16 cellular contexts compared by ENCODE assay signal in the genomic region with DNA sequence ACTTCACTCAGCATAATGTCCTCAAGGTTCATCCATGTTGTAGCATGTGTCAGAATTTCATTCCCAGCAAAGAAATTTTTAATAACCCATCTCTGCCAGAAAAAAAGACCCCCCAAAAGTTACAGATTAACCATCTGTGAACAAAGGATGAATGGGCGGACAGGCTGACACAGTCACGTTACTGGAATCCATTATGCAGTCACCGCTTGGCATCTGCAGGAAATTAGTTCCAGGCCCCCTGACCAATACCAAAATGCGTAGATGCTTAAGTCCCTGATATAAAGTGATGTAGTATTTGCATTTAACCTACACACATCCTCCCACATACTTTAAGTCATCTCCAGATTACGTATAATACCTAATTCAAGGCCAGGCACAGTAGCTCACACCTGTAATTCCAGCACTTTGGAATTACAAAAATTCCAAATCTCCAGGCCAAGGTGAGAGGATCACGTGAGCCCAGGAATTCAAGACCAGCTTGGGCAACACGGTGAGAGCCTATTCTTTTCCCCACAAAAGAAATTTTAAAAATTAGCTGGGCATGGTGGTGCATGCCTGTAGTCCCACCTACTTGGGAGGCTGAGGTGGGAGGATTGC. TPM values are rescaled to one million over a fixed set of nuclear protein-coding genes. Genes with fewer than 3 reads are reported as not detected.
DNase-seq lines count a peak whose midpoint lies in the region; ATAC-seq and TF ChIP-seq lines count a peak whose summit lies in the region.
"Had no signal": no experiment of that assay in that cellular context is flagged by ENCODE, and none has a peak within 500 bp of the region (broad histone marks: within the 10 kb centered on the region; RNA-seq: fewer than 3 reads in every experiment).

No MANE protein-coding gene starts in this region.

- no peak overlapping the region for H3K4ac ChIP-seq in trophoblast cell (ENCODE audit: low read depth, low read length)

- H3K4me1 Mint-ChIP-seq in T-helper 1 cell treated with Interleukin-12 subunit alpha and Interleukin-12 subunit beta and Interleukin-4 antibody, amounts not matched to agents 30 μg/mL and 1 μg/mL, for 36 hours (ENCODE audit: low read depth) = peaks cover 12% of the 10 kb centered on the region

- H3K14ac ChIP-seq in trophoblast cell (ENCODE audit: low read length) = no peak overlapping the region

- TF ChIP-seq RAD21 in SK-N-SH (IDR thresholded peaks at IDR 0.05; ENCODE audit: low read length) = no peak

- H3K23ac ChIP-seq in trophoblast cell (ENCODE audit: low read length) = no peak overlapping the region

- no peak overlapping the region for H4K8ac ChIP-seq in trophoblast cell (ENCODE audit: low read depth, low read length)

- no peak overlapping the region for H2AK5ac ChIP-seq in trophoblast cell (ENCODE audit: low read length)

- peak overlapping the region; percentile 8 for H3K27ac Mint-ChIP-seq in T-helper 1 cell treated with Interleukin-12 subunit alpha and Interleukin-12 subunit beta and Interleukin-4 antibody, amounts not matched to agents 30 μg/mL and 1 μg/mL, for 36 hours
- H3K27ac Mint-ChIP-seq: activated B cell treated with CpG ODN at 0.5 μM for 24 hours; activated naive CD4-positive, alpha-beta T cell treated with anti-CD3 and anti-CD28 coated beads, Interleukin-2, amount 10 ng/mL, durations not matched to agents 7 days and 5 days; T-cell had no signal

- H3K9me3 Mint-ChIP-seq in T-helper 1 cell treated with Interleukin-12 subunit alpha and Interleukin-12 subunit beta and Interleukin-4 antibody, amounts not matched to agents 30 μg/mL and 1 μg/mL, for 36 hours = no peaks in the 10 kb centered on the region
- H3K9me3 Mint-ChIP-seq: activated B cell treated with CpG ODN at 0.5 μM for 24 hours; activated naive CD4-positive, alpha-beta T cell treated with anti-CD3 and anti-CD28 coated beads, Interleukin-2, amount 10 ng/mL, durations not matched to agents 7 days and 5 days; CD8-positive, alpha-beta memory T cell; T-cell had no signal

- CTCF ChIA-PET in SK-N-SH (lab: Yijun Ruan, JAX) = interaction anchor here (0.7 kb wide), 1 partner anchor 226 kb away, joined by 3 read pairs; no protein-coding TSS in a partner anchor

- POLR2A ChIA-PET in SK-N-SH (lab: Yijun Ruan, JAX) = no interaction called here

- H3K27me3 ChIP-seq in SK-N-SH (ENCODE audit: insufficient read depth) (no peaks in the 10 kb centered on the region), trophoblast cell (ENCODE audit: insufficient read depth, low read length) (no peaks in the 10 kb centered on the region)

- H3K4me2 ChIP-seq in SK-N-SH (peak overlapping the region; percentile 42; the same call in 1 of the 2 replicates), trophoblast cell (ENCODE audit: low read length) (no peak overlapping the region)

- H3K4me1 ChIP-seq in SK-N-SH (ENCODE audit: control insufficient read depth in 1 of 2, insufficient read depth in 2 of 2, low read depth in 1 of 2, low read length in 1 of 2) (peaks cover 2 to 13% of the 10 kb centered on the region in 2 experiments; a peak in 2 of 4 replicates), trophoblast cell (ENCODE audit: control insufficient read depth in 1 of 2, insufficient read depth in 2 of 2, low read length in 2 of 2) (peaks cover 10 to 19% of the 10 kb centered on the region in 2 experiments)

- H2AFZ ChIP-seq in SK-N-SH (ENCODE audit: low read depth) (peak overlapping the region; percentile 50; the same call in 1 of the 2 replicates), trophoblast cell (ENCODE audit: insufficient read depth, low read length, poor library complexity) (no peak overlapping the region)

- H3K9me3 ChIP-seq in SK-N-SH = no peaks in the 10 kb centered on the region
- H3K9me3 ChIP-seq in trophoblast cell (ENCODE audit: insufficient read depth, low read depth, low read length) = no peaks in the 10 kb centered on the region
- H3K9me3 ChIP-seq: mucosa of descending colon had no signal

- H2BK12ac ChIP-seq in trophoblast cell (ENCODE audit: low read length) = no peak overlapping the region

- in situ Hi-C loops in GM13977 (cut with MboI; ENCODE audit: low pct_unique_long_range_greater_than_20kb, low sequenced_read_pairs, unreplicated experiment) = no loop called here

- H3K4me3 ChIP-seq in SK-N-SH (ENCODE audit: low read depth in 2 of 2, low read length in 1 of 2) (no peak overlapping the region), trophoblast cell (ENCODE audit: low read depth, low read length) (no peak overlapping the region)
- H3K4me3 ChIP-seq: mucosa of descending colon had no signal

- no peak overlapping the region for H4K91ac ChIP-seq in trophoblast cell (ENCODE audit: low read depth, low read length)

- no peak overlapping the region for H2BK5ac ChIP-seq in trophoblast cell (ENCODE audit: low read depth, low read length, poor library complexity)

- TF ChIP-seq CTCF in SK-N-SH (IDR thresholded peaks at IDR 0.05) (no peak), GM13977 (IDR thresholded peaks at IDR 0.05; ENCODE audit: extremely low read depth, insufficient read depth, missing control alignments) (no peak)

- no peak overlapping the region for H4K12ac ChIP-seq in trophoblast cell (ENCODE audit: low read depth, low read length)

- peaks cover 10% of the 10 kb centered on the region for H3K79me1 ChIP-seq in trophoblast cell (ENCODE audit: low read length)

- H3K27me3 Mint-ChIP-seq in T-helper 1 cell treated with Interleukin-12 subunit alpha and Interleukin-12 subunit beta and Interleukin-4 antibody, amounts not matched to agents 30 μg/mL and 1 μg/mL, for 36 hours (ENCODE audit: low read depth) = peaks cover 53% of the 10 kb centered on the region

- H3K79me2 ChIP-seq in SK-N-SH (ENCODE audit: insufficient read depth) = no peaks in the 10 kb centered on the region
- peaks cover 5% of the 10 kb centered on the region for H3K79me2 ChIP-seq in trophoblast cell (ENCODE audit: control insufficient read depth, insufficient read depth, low read length, poor library complexity)

- H3K36me3 Mint-ChIP-seq in T-helper 1 cell treated with Interleukin-12 subunit alpha and Interleukin-12 subunit beta and Interleukin-4 antibody, amounts not matched to agents 30 μg/mL and 1 μg/mL, for 36 hours (ENCODE audit: low read depth) = peaks cover 4% of the 10 kb centered on the region
- H3K36me3 Mint-ChIP-seq: activated naive CD4-positive, alpha-beta T cell treated with anti-CD3 and anti-CD28 coated beads, Interleukin-2, amount 10 ng/mL, durations not matched to agents 7 days and 5 days; T-cell had no signal

- H3F3A ChIP-seq in SK-N-SH (replicated peaks; ENCODE audit: insufficient read depth) = peaks cover 8% of the 10 kb centered on the region

- H2BK120ac ChIP-seq in trophoblast cell (ENCODE audit: insufficient read depth, low read length, poor library complexity) = no peak overlapping the region

- no peak overlapping the region; the same call in 1 of the 2 replicates for H3K9ac ChIP-seq in SK-N-SH
- H3K9ac ChIP-seq in trophoblast cell (ENCODE audit: low read length) = no peak overlapping the region

- intact Hi-C loops in sciatic nerve (cut with DNase I) = loop anchor here (5.0 kb wide), 1 partner anchor 1153 kb away; no protein-coding TSS in a partner anchor

- H3K4me3 Mint-ChIP-seq in T-helper 1 cell treated with Interleukin-12 subunit alpha and Interleukin-12 subunit beta and Interleukin-4 antibody, amounts not matched to agents 30 μg/mL and 1 μg/mL, for 36 hours = no peak overlapping the region
- H3K4me3 Mint-ChIP-seq: activated B cell treated with CpG ODN at 0.5 μM for 24 hours; activated naive CD4-positive, alpha-beta T cell treated with anti-CD3 and anti-CD28 coated beads, Interleukin-2, amount 10 ng/mL, durations not matched to agents 7 days and 5 days; CD8-positive, alpha-beta memory T cell had no signal

- H3K36me3 ChIP-seq in SK-N-SH (replicated peaks in 1 of 2; ENCODE audit: control insufficient read depth in 1 of 2, insufficient read depth in 2 of 2, low read length in 1 of 2) (no peaks in the 10 kb centered on the region), trophoblast cell (ENCODE audit: control insufficient read depth in 1 of 2, insufficient read depth in 2 of 2, low read length in 2 of 2) (no peaks in the 10 kb centered on the region)

- H3K27ac ChIP-seq in SK-N-SH (ENCODE audit: low read depth in 2 of 2, low read length in 1 of 2) (peak overlapping the region in 1 of 2 experiments; percentile 73; a peak in 2 of 4 replicates), trophoblast cell (ENCODE audit: low read depth, low read length) (no peak overlapping the region)
- H3K27ac ChIP-seq: 22Rv1 had no signal

- no peak for ATAC-seq in sciatic nerve
- ATAC-seq: mucosa of descending colon had no signal

- H3K18ac ChIP-seq in trophoblast cell (ENCODE audit: low read length) = no peak overlapping the region

- no peaks in the 10 kb centered on the region for H4K20me1 ChIP-seq in SK-N-SH (ENCODE audit: insufficient read depth)

- H3K9me2 ChIP-seq in SK-N-SH = no peaks in the 10 kb centered on the region

- WGBS in SK-N-SH (ENCODE audit: low lambda C conversion rate) = 50% methylated on average over 7 of the region's 7 CpGs
- WGBS in trophoblast cell (ENCODE audit: extremely low coverage, insufficient coverage, insufficient read length) = no CpG with 5 or more reads among the region's 7 CpGs

- peak in 1 of 2 experiments; percentile 64; a peak in 1 of 4 replicates for TF ChIP-seq EP300 in SK-N-SH (IDR thresholded peaks at IDR 0.05; ENCODE audit: borderline replicate concordance in 1 of 2, low read depth in 1 of 2, low read length in 1 of 2)

- DNase-seq in T-helper 1 cell = no peak
- DNase-seq in SK-N-SH = no peak
- DNase-seq in fibroblast of the conjunctiva (ENCODE audit: low read depth) = peak; percentile 23
- peak; percentile 66 to 94 for DNase-seq in trophoblast cell
- DNase-seq in activated gamma-delta T cell treated with Interleukin-2 at 50 U/mL for 16 hours = no peak
- DNase-seq in sciatic nerve (ENCODE audit: low spot score) = no peak
- no peak for DNase-seq in GM13977 (ENCODE audit: low spot score)
- DNase-seq: activated B cell treated with CpG ODN at 0.5 μM for 24 hours; activated naive CD4-positive, alpha-beta T cell treated with anti-CD3 and anti-CD28 coated beads, Interleukin-2, amount 10 ng/mL, durations not matched to agents 7 days and 5 days; mucosa of descending colon; NCI-H2081; RPMI8226; T-cell had no signal

TF ChIP-seq in SK-N-SH, 30 proteins besides CTCF, POLR2A, EP300 and RAD21 (continues in another document):
- TF ChIP-seq MEF2A (IDR thresholded peaks at IDR 0.05; ENCODE audit: borderline replicate concordance, low read depth) (no peak), SIN3A (IDR thresholded peaks at IDR 0.05; ENCODE audit: borderline replicate concordance, low read depth, low read length) (peak; percentile 26; the same call in 1 of the 2 replicates), EZH2phosphoT487 (IDR thresholded peaks at IDR 0.05; ENCODE audit: borderline replicate concordance, low read depth) (no peak), TCF12 (IDR thresholded peaks at IDR 0.05) (peak; percentile 97), JUND (IDR thresholded peaks at IDR 0.05) (peak; percentile 72), RFX5 (IDR thresholded peaks at IDR 0.05; ENCODE audit: low read length) (no peak)

RNA-seq across cellular contexts. Expression of gene SLC12A8, which starts 1.5 kb away (rescaled TPM):
- 7.5 and 13.2 TPM in 2 replicates for polyA plus RNA-seq in SK-N-SH (2012; rRNA removed)
- 6.1 and 6.6 TPM in 2 replicates for polyA plus RNA-seq in SK-N-SH (2012; cell fraction: cytosol; rRNA removed)
- 23.0 and 26.6 TPM in 2 replicates for polyA plus RNA-seq in SK-N-SH (2012; cell fraction: nucleus; rRNA removed)
- polyA plus RNA-seq in trophoblast cell (2013) = 2.3 and 2.7 TPM in 2 replicates
- total RNA-seq in sciatic nerve = 2.5 TPM
- polyA plus RNA-seq: CD8-positive, alpha-beta memory T cell had no signal

Comparison
In these comparisons a context has a peak if more than half of its experiments do, and no peak if none do; other contexts are left out.
1. DNase-seq: peak in fibroblast of the conjunctiva (single experiment) and trophoblast cell (2 of 2); none in T-helper 1 cell (0 of 5), SK-N-SH (single experiment), activated gamma-delta T cell treated with Interleukin-2 at 50 U/mL for 16 hours (single experiment), sciatic nerve (single experiment) and GM13977 (single experiment).